Comparison of ENCODE assay signal across 21 cellular contexts in the genomic region with DNA sequence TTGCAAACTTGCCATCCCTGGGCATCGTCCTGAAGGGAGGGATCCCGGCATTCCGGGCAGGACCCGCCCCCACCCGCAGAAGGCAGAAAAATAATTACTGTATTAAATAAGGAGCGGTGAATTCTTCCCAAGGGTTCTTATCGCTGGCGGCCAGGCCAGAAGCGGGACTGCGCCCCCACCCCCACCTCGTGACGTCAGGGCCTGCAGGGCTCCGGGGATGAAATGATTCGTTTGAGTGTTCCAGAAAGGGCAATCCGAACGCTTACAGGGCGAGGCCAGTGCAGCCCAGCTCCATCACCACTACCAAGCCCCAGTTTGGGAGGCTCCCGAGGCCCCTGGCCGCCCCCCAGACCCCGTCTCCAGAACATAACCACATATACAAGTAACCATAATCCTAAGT. TPM values are rescaled to one million over a fixed set of nuclear protein-coding genes. Genes with fewer than 3 reads are reported as not detected.
DNase-seq lines count a peak whose midpoint lies in the region; ATAC-seq and TF ChIP-seq lines count a peak whose summit lies in the region.
"Had no signal": no experiment of that assay in that cellular context is flagged by ENCODE, and none has a peak within 500 bp of the region (broad histone marks: within the 10 kb centered on the region; RNA-seq: fewer than 3 reads in every experiment).

No MANE protein-coding gene starts in this region.

- peak overlapping the region; percentile 51 for H3K4me3 ChIP-seq in GM23338
- H3K4me3 ChIP-seq in esophagus squamous epithelium = peak overlapping the region; percentile 9 to 64 (median 54)
- H3K4me3 ChIP-seq in psoas muscle = no peak overlapping the region
- H3K4me3 ChIP-seq: body of pancreas had no signal

- no peak; the same call in 2 of the 3 replicates for ATAC-seq in GM23338
- no peak for ATAC-seq in psoas muscle
- no peak for ATAC-seq in HG02588 (IDR thresholded peaks at IDR 0.05; ENCODE audit: unreplicated experiment)
- ATAC-seq: activated T-cell treated with anti-CD3 and anti-CD28 coated beads, Interleukin-2, amount 50 U/mL, for 72 hours; body of pancreas; left lobe of liver; stimulated activated naive CD8-positive, alpha-beta T cell treated with anti-CD3 and anti-CD28 coated beads, Interleukin-15, amount 100 ng/mL, for 72 hours had no signal

- intact Hi-C loops in esophagus squamous epithelium (cut with DNase I) = no loop called here
- intact Hi-C loops in psoas muscle (cut with DNase I) = no loop called here

- H3K4me3 Mint-ChIP-seq in GM23338 = peak overlapping the region; percentile 11; the same call in 1 of the 3 replicates
- H3K4me3 Mint-ChIP-seq: activated T-cell treated with anti-CD3 and anti-CD28 coated beads, Interleukin-2, amount 50 U/mL, for 72 hours; HFFc6; stimulated activated naive CD8-positive, alpha-beta T cell treated with anti-CD3 and anti-CD28 coated beads, Interleukin-15, amount 100 ng/mL, for 72 hours had no signal

- H3K4me1 ChIP-seq in GM23338 (ENCODE audit: insufficient read depth) (peaks cover 87% of the 10 kb centered on the region), esophagus squamous epithelium (peaks cover 7 to 79% (median 11%) of the 10 kb centered on the region in 3 donors), psoas muscle (no peaks in the 10 kb centered on the region)

- peaks cover 55% of the 10 kb centered on the region for H3K79me2 ChIP-seq in GM23338 (replicated peaks; ENCODE audit: insufficient read depth)

- H3K27ac ChIP-seq in GM23338 (ENCODE audit: low read depth) (no peak overlapping the region), esophagus squamous epithelium (peak overlapping the region; percentile 85 to 93 (median 90)), psoas muscle (no peak overlapping the region)
- H3K27ac ChIP-seq: body of pancreas had no signal

- no peak for TF ChIP-seq CTCF in GM23338 (conservative IDR thresholded peaks at IDR 0.05; ENCODE audit: low read depth in 2 of 2)
- no peak for TF ChIP-seq CTCF in esophagus squamous epithelium (IDR thresholded peaks at IDR 0.05)
- TF ChIP-seq CTCF in psoas muscle (IDR thresholded peaks at IDR 0.05) = no peak

- H2AFZ ChIP-seq in GM23338 = no peak overlapping the region

- peak overlapping the region; percentile 78 for H3K4me2 ChIP-seq in GM23338

- 2 to 6% methylated on average over 13 to 14 of the region's 20 CpGs for WGBS in esophagus squamous epithelium, 2 donors
- WGBS in psoas muscle, 3 donors = 9 to 15% (median 14%) methylated on average over 19 to 20 of the region's 20 CpGs

- no peaks in the 10 kb centered on the region for H4K20me1 ChIP-seq in GM23338 (replicated peaks; ENCODE audit: insufficient read depth)

- H3K27me3 ChIP-seq in GM23338 (ENCODE audit: insufficient read depth) (peaks cover 42% of the 10 kb centered on the region), esophagus squamous epithelium (peaks cover 0 to 100% (median 26%) of the 10 kb centered on the region in 4 donors), psoas muscle (ENCODE audit: insufficient read depth in 3 of 3, low read length in 2 of 3) (peaks cover 34 to 100% (median 43%) of the 10 kb centered on the region in 3 donors)

- H3K4me1 Mint-ChIP-seq in GM23338 = peaks cover 85% of the 10 kb centered on the region

- no peaks in the 10 kb centered on the region for H3K9me2 ChIP-seq in GM23338 (ENCODE audit: insufficient read depth)

- H3K27ac Mint-ChIP-seq in GM23338 = no peak overlapping the region
- H3K27ac Mint-ChIP-seq: activated T-cell treated with anti-CD3 and anti-CD28 coated beads, Interleukin-2, amount 50 U/mL, for 72 hours; HFFc6; stimulated activated naive CD8-positive, alpha-beta T cell treated with anti-CD3 and anti-CD28 coated beads, Interleukin-15, amount 100 ng/mL, for 72 hours had no signal

- H3K9me3 Mint-ChIP-seq in GM23338 = peaks cover 2% of the 10 kb centered on the region; the same call in 1 of the 3 replicates
- H3K9me3 Mint-ChIP-seq: HFFc6 had no signal

- H3K36me3 Mint-ChIP-seq in GM23338 (ENCODE audit: low read depth) = peaks cover 39% of the 10 kb centered on the region

- no peaks in the 10 kb centered on the region for H3K36me3 ChIP-seq in GM23338 (ENCODE audit: insufficient read depth)
- no peaks in the 10 kb centered on the region for H3K36me3 ChIP-seq in esophagus squamous epithelium
- no peaks in the 10 kb centered on the region for H3K36me3 ChIP-seq in psoas muscle (ENCODE audit: insufficient read depth in 1 of 2, low read depth in 1 of 2)

- no peak for DNase-seq in GM23338 (ENCODE audit: low spot score)
- peak in 39 of 58 donors; percentile 28 to 72 (median 49) for DNase-seq in anterior cingulate cortex (lab: John Stamatoyannopoulos, UW)
- no peak for DNase-seq in esophagus squamous epithelium (lab: John Stamatoyannopoulos, UW)
- peak; percentile 52 for DNase-seq in pons (ENCODE audit: low spot score)
- no peak for DNase-seq in psoas muscle
- no peak for DNase-seq in DMS79 (lab: John Stamatoyannopoulos, UW)
- no peak for DNase-seq in dermis blood vessel endothelial cell
- DNase-seq: activated CD4-positive, CD25-positive, alpha-beta regulatory T cell treated with anti-CD3 and anti-CD28 coated beads, Interleukin-2, amount 50 U/mL, for 72 hours; activated naive CD4-positive, alpha-beta T cell treated with anti-CD3 and anti-CD28 coated beads, Interleukin-2, amount 50 U/mL, for 16 hours; activated T-cell treated with anti-CD3 and anti-CD28 coated beads, Interleukin-2, amount 50 U/mL, for 72 hours; body of pancreas; cortex of kidney; foreskin melanocyte; GDM1; HFFc6; Karpas-422; NCI-H510A treated with DMSO at 0.1 percent for 48 hours; stimulated activated naive CD8-positive, alpha-beta T cell treated with anti-CD3 and anti-CD28 coated beads, Interleukin-15, amount 100 ng/mL, for 72 hours had no signal

- H3F3A ChIP-seq in GM23338 (replicated peaks; ENCODE audit: low read depth) = no peaks in the 10 kb centered on the region; the same call in 1 of the 2 replicates

- no peak for TF ChIP-seq POLR2A in esophagus squamous epithelium (IDR thresholded peaks at IDR 0.05)

- H3K9me3 ChIP-seq in esophagus squamous epithelium (no peaks in the 10 kb centered on the region), psoas muscle (no peaks in the 10 kb centered on the region)
- H3K9me3 ChIP-seq: body of pancreas had no signal

- H3K27me3 Mint-ChIP-seq in GM23338 (ENCODE audit: insufficient read depth, low read depth, poor library complexity) = peaks cover 45% of the 10 kb centered on the region

TF ChIP-seq in GM23338, 12 proteins besides CTCF, POLR2A, EP300 and RAD21:
- peak; percentile 62 for TF ChIP-seq CREB1 (CRISPR knock-in tag; IDR thresholded peaks at IDR 0.05; ENCODE audit: low read depth)
- TF ChIP-seq, protein P1, sequence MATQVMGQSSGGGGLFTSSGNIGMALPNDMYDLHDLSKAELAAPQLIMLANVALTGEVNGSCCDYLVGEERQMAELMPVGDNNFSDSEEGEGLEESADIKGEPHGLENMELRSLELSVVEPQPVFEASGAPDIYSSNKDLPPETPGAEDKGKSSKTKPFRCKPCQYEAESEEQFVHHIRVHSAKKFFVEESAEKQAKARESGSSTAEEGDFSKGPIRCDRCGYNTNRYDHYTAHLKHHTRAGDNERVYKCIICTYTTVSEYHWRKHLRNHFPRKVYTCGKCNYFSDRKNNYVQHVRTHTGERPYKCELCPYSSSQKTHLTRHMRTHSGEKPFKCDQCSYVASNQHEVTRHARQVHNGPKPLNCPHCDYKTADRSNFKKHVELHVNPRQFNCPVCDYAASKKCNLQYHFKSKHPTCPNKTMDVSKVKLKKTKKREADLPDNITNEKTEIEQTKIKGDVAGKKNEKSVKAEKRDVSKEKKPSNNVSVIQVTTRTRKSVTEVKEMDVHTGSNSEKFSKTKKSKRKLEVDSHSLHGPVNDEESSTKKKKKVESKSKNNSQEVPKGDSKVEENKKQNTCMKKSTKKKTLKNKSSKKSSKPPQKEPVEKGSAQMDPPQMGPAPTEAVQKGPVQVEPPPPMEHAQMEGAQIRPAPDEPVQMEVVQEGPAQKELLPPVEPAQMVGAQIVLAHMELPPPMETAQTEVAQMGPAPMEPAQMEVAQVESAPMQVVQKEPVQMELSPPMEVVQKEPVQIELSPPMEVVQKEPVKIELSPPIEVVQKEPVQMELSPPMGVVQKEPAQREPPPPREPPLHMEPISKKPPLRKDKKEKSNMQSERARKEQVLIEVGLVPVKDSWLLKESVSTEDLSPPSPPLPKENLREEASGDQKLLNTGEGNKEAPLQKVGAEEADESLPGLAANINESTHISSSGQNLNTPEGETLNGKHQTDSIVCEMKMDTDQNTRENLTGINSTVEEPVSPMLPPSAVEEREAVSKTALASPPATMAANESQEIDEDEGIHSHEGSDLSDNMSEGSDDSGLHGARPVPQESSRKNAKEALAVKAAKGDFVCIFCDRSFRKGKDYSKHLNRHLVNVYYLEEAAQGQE (IDR thresholded peaks at IDR 0.05; ENCODE audit: unreplicated experiment) = no peak

RNA-seq across cellular contexts. Expression of a gene that starts 8.6 kb away (rescaled TPM):
- total RNA-seq in GM23338 (2014; rRNA removed; shearing (Covaris generic)) = 211 and 228 TPM in 2 replicates
- polyA plus RNA-seq in GM23338 (2016; fragmentation: Nextera tagmentation; extraction: Ambion mirVana) (105 and 117 TPM in 2 replicates), psoas muscle (under 1 TPM; 0.03 to 0.09 (median 0.05) TPM)
- total RNA-seq in esophagus squamous epithelium (10 to 100 TPM; 21.3 to 54.8 (median 43.5) TPM), psoas muscle (not detected), dermis blood vessel endothelial cell (0.05 TPM in 1 of 2 replicates, not detected in the other)
- total RNA-seq: activated CD8-positive, alpha-beta memory T cell treated with anti-CD3 and anti-CD28 coated beads for 36 hours; HFFc6 had no signal

Comparison
In these comparisons a context has a peak if more than half of its experiments do, and no peak if none do; other contexts are left out.
1. DNase-seq: peak in anterior cingulate cortex (39 of 58) and pons (single experiment); none in GM23338 (single experiment), esophagus squamous epithelium (single experiment), psoas muscle (0 of 2), DMS79 (single experiment) and dermis blood vessel endothelial cell (single experiment).
2. H3K27ac ChIP-seq: peak in esophagus squamous epithelium (4 of 4); none in GM23338 (single experiment) and psoas muscle (single experiment).
3. RNA of a gene that starts 8.6 kb away (total RNA-seq): 211 to 228 TPM in GM23338 and 21.3 to 54.8 TPM in esophagus squamous epithelium; not detected in psoas muscle and 0.05 TPM in dermis blood vessel endothelial cell; every median in the first group is over 10 times any median in the second.